In genomic region chr10:43038783-43039628, GRCh38 we compare ENCODE assay signal across 15 cellular contexts. TPM values are rescaled to one million over a fixed set of nuclear protein-coding genes. Genes with fewer than 3 reads are reported as not detected.
"Had no signal": no experiment of that assay in that cellular context is flagged by ENCODE, and none has a peak within 500 bp of the region (broad histone marks: within the 10 kb centered on the region; RNA-seq: fewer than 3 reads in every experiment).

No MANE protein-coding gene starts in this region.

- H3K4me1 ChIP-seq: colonic mucosa had no signal

- H3K79me2 ChIP-seq: hepatocyte had no signal

- H3K27me3 ChIP-seq: colonic mucosa, hepatocyte had no signal

- H3K4me3 ChIP-seq: colonic mucosa, hepatocyte, mucosa of descending colon had no signal

- H3K27ac ChIP-seq: colonic mucosa, hepatocyte had no signal

- H3K9me3 ChIP-seq: colonic mucosa, mucosa of descending colon had no signal

- DNase-seq: activated gamma-delta T cell, amniotic stem cell, caudate nucleus, left cardiac atrium, mammary epithelial cell, mucosa of descending colon, retina, T1000 had no signal

- ATAC-seq: esophagus mucosa; left cardiac atrium; mucosa of descending colon; naive thymus-derived CD4-positive, alpha-beta T cell; stimulated activated memory B cell treated with anti-CD40 and anti-IgM and Interleukin-4, amounts not matched to agents 10 μg/mL and 1 μg/mL and 100 μg/mL, for 72 hours had no signal

- H3K4me2 ChIP-seq: hepatocyte had no signal

- H3K36me3 ChIP-seq: colonic mucosa had no signal

- FAIRE-seq: endometrium, urothelium cell line had no signal

- H2AFZ ChIP-seq: hepatocyte had no signal

RNA-seq across cellular contexts. Expression of gene RET, which starts 37.9 kb away (rescaled TPM):
- polyA plus RNA-seq: hepatocyte; naive thymus-derived CD4-positive, alpha-beta T cell had no signal
